In the genomic region with DNA sequence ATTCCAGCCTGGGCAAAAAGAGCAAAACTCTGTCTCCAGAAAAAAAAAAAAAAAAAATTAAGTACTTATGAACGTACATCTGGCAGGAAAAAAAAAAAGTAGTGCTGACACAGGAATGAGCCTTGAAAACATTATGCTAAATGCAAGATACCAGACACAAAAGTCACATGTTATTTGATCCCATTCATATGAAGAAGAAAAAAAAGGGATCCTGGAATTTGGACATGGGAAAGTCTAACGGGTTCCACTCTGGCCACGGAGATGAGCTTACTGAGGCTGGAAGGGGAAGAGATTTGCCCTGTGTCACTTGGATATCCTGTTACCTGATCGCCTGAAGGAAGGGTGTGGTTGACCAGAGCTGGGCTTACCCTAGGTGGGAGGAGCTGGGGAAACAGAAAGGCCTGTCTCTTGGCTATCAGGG, we compare ENCODE assay signal across 12 cellular contexts.
DNase-seq lines count a peak whose midpoint lies in the region; ATAC-seq, FAIRE-seq and TF ChIP-seq lines count a peak whose summit lies in the region.
"Had no signal": no experiment of that assay in that cellular context is flagged by ENCODE, and none has a peak within 500 bp of the region (broad histone marks: within the 10 kb centered on the region; RNA-seq: fewer than 3 reads in every experiment).

No MANE protein-coding gene starts in this region.

- dilution Hi-C loops in keratinocyte (cut with MboI; ENCODE audit: extremely low pct_ligation_motif_present, low sequenced_read_pairs), result no loop called here

- DNase-seq in HT-29 (ENCODE audit: low spot score) (peak; percentile 16), WERI-Rb-1 (peak; percentile 22), keratinocyte (ENCODE audit: low read depth, low spot score) (no peak)
- DNase-seq: activated CD4-positive, alpha-beta T cell treated with anti-CD3 and anti-CD28 coated beads, Interleukin-2, amount 50 U/mL, for 1 hour; COR-L47; left cardiac atrium had no signal

- TF ChIP-seq CTCF in WERI-Rb-1 (IDR thresholded peaks at IDR 0.05; ENCODE audit: low read depth, low read length) (no peak), keratinocyte (optimal IDR thresholded peaks at IDR 0.05 in 1 of 3, IDR thresholded peaks at IDR 0.05 in 1 of 3, conservative IDR thresholded peaks at IDR 0.05 in 1 of 3; ENCODE audit: extremely low read depth in 1 of 3, insufficient read depth in 2 of 3, low read length in 3 of 3) (no peak)

- no peaks in the 10 kb centered on the region for H3K9me1 ChIP-seq in keratinocyte (ENCODE audit: control insufficient read depth, extremely low read depth, insufficient read depth, low read length)

- peak; percentile 88 for FAIRE-seq in keratinocyte (lab: Jason Lieb, UNC)

- H2AFZ ChIP-seq in keratinocyte (ENCODE audit: control insufficient read depth, low read length), result no peak overlapping the region

- H3K27me3 ChIP-seq in BLaER1 treated with 17β-estradiol and CSF1 and Interleukin-3, amounts not matched to agents 10 nM and 100 nM, result no peaks in the 10 kb centered on the region
- H3K27me3 ChIP-seq in WERI-Rb-1 (ENCODE audit: insufficient read depth, low read depth, severe bottlenecking), result no peaks in the 10 kb centered on the region
- no peaks in the 10 kb centered on the region for H3K27me3 ChIP-seq in keratinocyte (ENCODE audit: control insufficient read depth, extremely low read depth, insufficient read depth, low read length)

- peaks cover 7 to 63% (median 51%) of the 10 kb centered on the region in 10 experiments; a peak in 19 of 20 replicates for H3K4me1 ChIP-seq in BLaER1 treated with 17β-estradiol and CSF1 and Interleukin-3, amounts not matched to agents 10 nM and 100 nM
- peaks cover 32% of the 10 kb centered on the region for H3K4me1 ChIP-seq in keratinocyte (ENCODE audit: control insufficient read depth, extremely low read depth, insufficient read depth, low read length)

- peak overlapping the region; percentile 7 to 62 (median 37); a peak in 18 of 22 replicates for H3K4me2 ChIP-seq in BLaER1 treated with 17β-estradiol and CSF1 and Interleukin-3, amounts not matched to agents 10 nM and 100 nM
- peak overlapping the region; percentile 83 for H3K4me2 ChIP-seq in keratinocyte (ENCODE audit: control insufficient read depth, extremely low read depth, insufficient read depth, low read depth, low read length)

- ATAC-seq in HG02870 (IDR thresholded peaks at IDR 0.05; ENCODE audit: unreplicated experiment), result no peak
- no peak for ATAC-seq in HG02852 (IDR thresholded peaks at IDR 0.05; ENCODE audit: unreplicated experiment)
- ATAC-seq in HG03280 (IDR thresholded peaks at IDR 0.05; ENCODE audit: unreplicated experiment), result no peak
- ATAC-seq in GM18909 (IDR thresholded peaks at IDR 0.05; ENCODE audit: poor library complexity, unreplicated experiment), result no peak
- ATAC-seq: left cardiac atrium, Right ventricle myocardium inferior had no signal

- no peaks in the 10 kb centered on the region for H3K79me2 ChIP-seq in keratinocyte (ENCODE audit: control insufficient read depth, insufficient read depth, low read length)

- H4K20me1 ChIP-seq in BLaER1 treated with 17β-estradiol and CSF1 and Interleukin-3, amounts not matched to agents 10 nM and 100 nM, result no peaks in the 10 kb centered on the region
- H4K20me1 ChIP-seq in keratinocyte (ENCODE audit: control insufficient read depth, extremely low read depth, insufficient read depth, low read length), result no peaks in the 10 kb centered on the region

- H3K9ac ChIP-seq in BLaER1 treated with 17β-estradiol and CSF1 and Interleukin-3, amounts not matched to agents 10 nM and 100 nM, result no peak overlapping the region
- peak overlapping the region; percentile 30 for H3K9ac ChIP-seq in keratinocyte (ENCODE audit: control insufficient read depth, extremely low read depth, insufficient read depth, low read length)

- no peak overlapping the region for H3K4me3 ChIP-seq in BLaER1 treated with 17β-estradiol and CSF1 and Interleukin-3, amounts not matched to agents 10 nM and 100 nM
- H3K4me3 ChIP-seq in WERI-Rb-1 (ENCODE audit: low read depth, low read length), result no peak overlapping the region
- no peak overlapping the region for H3K4me3 ChIP-seq in keratinocyte (ENCODE audit: control insufficient read depth in 2 of 3, extremely low read depth in 1 of 3, insufficient read depth in 2 of 3, low read depth in 1 of 3, low read length in 3 of 3)

- no peaks in the 10 kb centered on the region for H3K36me3 ChIP-seq in BLaER1 treated with 17β-estradiol and CSF1 and Interleukin-3, amounts not matched to agents 10 nM and 100 nM
- H3K36me3 ChIP-seq in WERI-Rb-1 (no peaks in the 10 kb centered on the region), keratinocyte (ENCODE audit: control insufficient read depth in 2 of 2, extremely low read depth in 1 of 2, insufficient read depth in 2 of 2, low read length in 2 of 2) (no peaks in the 10 kb centered on the region)

- H3K9me3 ChIP-seq in BLaER1 treated with 17β-estradiol and CSF1 and Interleukin-3, amounts not matched to agents 10 nM and 100 nM (replicated peaks in 1 of 11), result no peaks in the 10 kb centered on the region
- no peaks in the 10 kb centered on the region for H3K9me3 ChIP-seq in WERI-Rb-1 (ENCODE audit: severe bottlenecking)
- no peaks in the 10 kb centered on the region for H3K9me3 ChIP-seq in keratinocyte (ENCODE audit: control insufficient read depth, low read depth, low read length)

- H3K27ac ChIP-seq in BLaER1 treated with 17β-estradiol and CSF1 and Interleukin-3, amounts not matched to agents 10 nM and 100 nM, result peak overlapping the region in 4 of 11 experiments; percentile 52 to 82 (median 62); a peak in 7 of 22 replicates
- H3K27ac ChIP-seq in WERI-Rb-1, result no peak overlapping the region
- peak overlapping the region; percentile 84 for H3K27ac ChIP-seq in keratinocyte (ENCODE audit: control insufficient read depth, insufficient read depth, low read length)
